In genomic region chr5:3307982-3308621, GRCh38 we compare ENCODE assay signal across 15 cellular contexts.
DNase-seq lines count a peak whose midpoint lies in the region; ATAC-seq, FAIRE-seq and TF ChIP-seq lines count a peak whose summit lies in the region.
"Had no signal": no experiment of that assay in that cellular context is flagged by ENCODE, and none has a peak within 500 bp of the region (broad histone marks: within the 10 kb centered on the region; RNA-seq: fewer than 3 reads in every experiment).

No MANE protein-coding gene starts in this region.

- ATAC-seq in K562: no peak
- ATAC-seq: CD8-positive, alpha-beta T cell; GM12878 had no signal

- H3K36me3 ChIP-seq in HEK293 (ENCODE audit: control insufficient read depth in 2 of 2, insufficient read depth in 1 of 2, low read length in 2 of 2): no peaks in the 10 kb centered on the region
- no peaks in the 10 kb centered on the region for H3K36me3 ChIP-seq in K562 (ENCODE audit: control insufficient read depth, insufficient read depth, low read length)

- no peak overlapping the region for H3K4me3 ChIP-seq in HEK293 (ENCODE audit: low read depth, low read length)
- H3K4me3 ChIP-seq in K562: no peak overlapping the region
- H3K4me3 ChIP-seq: BLaER1 treated with 17β-estradiol and CSF1 and Interleukin-3, amounts not matched to agents 10 nM and 100 nM; GM12878 had no signal

- no peaks in the 10 kb centered on the region for H3K9me1 ChIP-seq in K562 (ENCODE audit: control insufficient read depth, insufficient read depth, low read length)

- CTCF ChIA-PET in HEK293 (lab: Yijun Ruan, JAX): interaction anchor here (0.6 kb wide), 1 partner anchor 1217 kb away, joined by 3 read pairs; no protein-coding TSS in a partner anchor
- CTCF ChIA-PET in K562 (lab: Yijun Ruan, JAX; ENCODE audit: low intra/inter-chr PET ratio): no interaction called here

- H3K27ac ChIP-seq in HEK293 (ENCODE audit: extremely low read depth, low read depth, low read length): no peak overlapping the region
- H3K27ac ChIP-seq in K562 (ENCODE audit: extremely low read depth, low read depth, low read length): no peak overlapping the region
- H3K27ac ChIP-seq: BLaER1 treated with 17β-estradiol and CSF1 and Interleukin-3, amounts not matched to agents 10 nM and 100 nM; HL-60 had no signal

- TF ChIP-seq EP300 in K562 (IDR thresholded peaks at IDR 0.05; ENCODE audit: low read length): no peak

- no peaks in the 10 kb centered on the region for H3K79me2 ChIP-seq in K562 (ENCODE audit: control insufficient read depth, insufficient read depth, low read length)

- 0 out of 2 replicates have a peak, but pooled peaks cover 3% of the 10 kb centered on the region for H4K20me1 ChIP-seq in K562 (replicated peaks; ENCODE audit: control insufficient read depth, insufficient read depth, low read length)
- H4K20me1 ChIP-seq: BLaER1 treated with 17β-estradiol and CSF1 and Interleukin-3, amounts not matched to agents 10 nM and 100 nM had no signal

- intact Hi-C loops in K562 (cut with micrococcal nuclease): no loop called here

- H3K9me3 ChIP-seq in HEK293 (ENCODE audit: control insufficient read depth, insufficient read depth, low read depth, low read length) (no peaks in the 10 kb centered on the region; the same call in 1 of the 2 replicates), K562 (replicated peaks; ENCODE audit: control insufficient read depth, insufficient read depth, low read depth, low read length) (no peaks in the 10 kb centered on the region)

- no TSS peak for BruUV-seq in K562 (replicated peaks; lab: Mats Ljungman, UMichigan)

- no peak for TF ChIP-seq POLR2A in K562 (conservative IDR thresholded peaks at IDR 0.05)

- no peak overlapping the region for H3K9ac ChIP-seq in K562 (ENCODE audit: insufficient read depth in 1 of 2, low read depth in 2 of 2, low read length in 2 of 2)
- H3K9ac ChIP-seq: BLaER1 treated with 17β-estradiol and CSF1 and Interleukin-3, amounts not matched to agents 10 nM and 100 nM had no signal

- no peak for TF ChIP-seq CTCF in HEK293 (tag by site-specific recombination; IDR thresholded peaks at IDR 0.05)
- no peak for TF ChIP-seq CTCF in K562 (IDR thresholded peaks at IDR 0.05 in 2 of 3, conservative IDR thresholded peaks at IDR 0.05 in 1 of 3; ENCODE audit: insufficient read depth in 2 of 3, low read depth in 1 of 3, low read length in 3 of 3)

- H3K4me2 ChIP-seq in K562 (ENCODE audit: insufficient read depth, low read length): no peak overlapping the region

- H3K4me1 ChIP-seq in HEK293 (ENCODE audit: control insufficient read depth, insufficient read depth, low read length) (no peaks in the 10 kb centered on the region), K562 (replicated peaks in 1 of 2; ENCODE audit: control insufficient read depth in 2 of 2, insufficient read depth in 2 of 2, low read length in 2 of 2) (peaks cover 0 to 4% of the 10 kb centered on the region in 2 experiments; a peak in 1 of 5 replicates)

- H3K27me3 ChIP-seq in K562 (ENCODE audit: control insufficient read depth in 2 of 2, insufficient read depth in 2 of 2, low read length in 2 of 2): peaks cover 3 to 25% of the 10 kb centered on the region in 2 experiments; a peak in 3 of 5 replicates
- H3K27me3 ChIP-seq: BLaER1 treated with 17β-estradiol and CSF1 and Interleukin-3, amounts not matched to agents 10 nM and 100 nM had no signal

- under 1% methylated on average over 9 of the region's 9 CpGs for WGBS in K562 (ENCODE audit: insufficient coverage, low coverage, missing lambda C conversion rate)

- no peak overlapping the region for H2AFZ ChIP-seq in K562 (ENCODE audit: low read depth, low read length)

- DNase-seq in K562 (ENCODE audit: extremely low read depth in 1 of 4, low spot score in 3 of 4): no peak
- DNase-seq in islet precursor cell: peak; percentile 53
- no peak for DNase-seq in activated CD4-positive, alpha-beta T cell treated with anti-CD3 and anti-CD28 coated beads, Interleukin-2, amount 50 U/mL, for 1 hour
- no peak for DNase-seq in activated naive CD4-positive, alpha-beta T cell treated with anti-CD3 and anti-CD28 coated beads, Interleukin-2, amount 50 U/mL, for 16 hours
- DNase-seq in stimulated activated CD4-positive, alpha-beta T cell treated with anti-CD3 and anti-CD28 coated beads, Interleukin-4, amount 100 ng/mL, for 4 hours: no peak
- DNase-seq: Calu3; CD8-positive, alpha-beta T cell; DMS79 treated with DMSO at 0.1 percent for 48 hours; EL; H9 had no signal

- in situ Hi-C loops in K562 (cut with MboI): no loop called here

- no peak for FAIRE-seq in K562 (lab: Jason Lieb, UNC)
- FAIRE-seq: GM12878, H1 had no signal

- POLR2A ChIA-PET in HEK293 (lab: Yijun Ruan, JAX): no interaction called here
- POLR2A ChIA-PET in K562 (lab: Yijun Ruan, JAX): interaction anchor here (0.6 kb wide), 1 partner anchor 97 kb away, joined by 3 read pairs; no protein-coding TSS in a partner anchor

- no peak for TF ChIP-seq RAD21 in K562 (CRISPR knock-in tag; conservative IDR thresholded peaks at IDR 0.05 in 1 of 2, IDR thresholded peaks at IDR 0.05 in 1 of 2)

TF ChIP-seq in HEK293, 187 proteins besides CTCF, POLR2A, EP300 and RAD21:
- TF ChIP-seq ZNF10 (tag by site-specific recombination; IDR thresholded peaks at IDR 0.05): peak; percentile 96
- TF ChIP-seq ZNF223 (tag by site-specific recombination; IDR thresholded peaks at IDR 0.05): no peak

TF ChIP-seq in K562, 482 proteins besides CTCF, POLR2A, EP300 and RAD21:
- TF ChIP-seq ZNF134 (CRISPR knock-in tag; conservative IDR thresholded peaks at IDR 0.05) (peak; percentile 99), PHF20 (IDR thresholded peaks at IDR 0.05; ENCODE audit: partially characterized antibody) (no peak), RBM25 (IDR thresholded peaks at IDR 0.05; ENCODE audit: low read depth, low read length, severe bottlenecking) (peak; percentile 39), RAD51 (IDR thresholded peaks at IDR 0.05; ENCODE audit: borderline replicate concordance, low read depth) (no peak)
